12 cellular contexts compared by ENCODE assay signal in genomic region chr12:113088971-113089756, GRCh38. TPM values are rescaled to one million over a fixed set of nuclear protein-coding genes. Genes with fewer than 3 reads are reported as not detected.
DNase-seq lines count a peak whose midpoint lies in the region; ATAC-seq and TF ChIP-seq lines count a peak whose summit lies in the region.
"Had no signal": no experiment of that assay in that cellular context is flagged by ENCODE, and none has a peak within 500 bp of the region (broad histone marks: within the 10 kb centered on the region; RNA-seq: fewer than 3 reads in every experiment).

No MANE protein-coding gene starts in this region.

- TF ChIP-seq CTCF in GM06990 (IDR thresholded peaks at IDR 0.05; ENCODE audit: insufficient read depth, low read length, poor library complexity, severe bottlenecking) (no peak), CD14-positive monocyte (IDR thresholded peaks at IDR 0.05) (no peak)

- peaks cover 0 to 5% (median 0%) of the 10 kb centered on the region in 7 donors for H3K9me3 Mint-ChIP-seq in CD14-positive monocyte
- H3K9me3 Mint-ChIP-seq: GM23338 had no signal

- H3K9me3 ChIP-seq in right cardiac atrium (ENCODE audit: control insufficient read depth, low read length), result no peaks in the 10 kb centered on the region
- H3K9me3 ChIP-seq: colonic mucosa, heart right ventricle had no signal

- DNase-seq in GM06990 (ENCODE audit: extremely low read depth, insufficient read length), result peak; percentile 68
- DNase-seq in activated CD4-positive, CD25-positive, alpha-beta regulatory T cell (lab: John Stamatoyannopoulos, UW), result peak in 3 of 4 experiments; percentile 13 to 43 (median 35)
- DNase-seq in activated gamma-delta T cell treated with anti-CD3 and anti-CD28 coated beads, Interleukin-2, amount 50 U/mL, for 16 hours (ENCODE audit: low read depth), result peak; percentile 31
- peak; percentile 68 to 74 for DNase-seq in stimulated activated CD4-positive, alpha-beta T cell treated with anti-CD3 and anti-CD28 coated beads, Interleukin-2, amount 100 ng/mL, for 24 hours
- DNase-seq in CD14-positive monocyte (ENCODE audit: low spot score), result no peak
- DNase-seq in right cardiac atrium, result no peak
- no peak for DNase-seq in NCI-H128 (lab: John Stamatoyannopoulos, UW; ENCODE audit: unreplicated experiment)
- DNase-seq: colonic mucosa, heart right ventricle, T1000 had no signal

- no peaks in the 10 kb centered on the region for H3K36me3 ChIP-seq in GM06990 (ENCODE audit: control insufficient read depth, insufficient read depth, low read length)
- H3K36me3 ChIP-seq: colonic mucosa, heart right ventricle had no signal

- H3K4me3 ChIP-seq in GM06990 (replicated peaks; ENCODE audit: low read depth, low read length) (no peak overlapping the region), right cardiac atrium (ENCODE audit: low read length) (no peak overlapping the region)
- H3K4me3 ChIP-seq: colonic mucosa, GM23338, heart right ventricle had no signal

- intact Hi-C loops in CD14-positive monocyte (cut with micrococcal nuclease) (no loop called here), right cardiac atrium (cut with DNase I) (no loop called here)

- H3K27ac Mint-ChIP-seq in CD14-positive monocyte, result peak overlapping the region in 2 of 7 donors; percentile 26 to 34
- H3K27ac Mint-ChIP-seq: GM23338 had no signal

- H3K27me3 Mint-ChIP-seq in CD14-positive monocyte (ENCODE audit: low read depth in 3 of 3), result peaks cover 27 to 54% (median 36%) of the 10 kb centered on the region in 3 donors

- H3K36me3 Mint-ChIP-seq in CD14-positive monocyte, result no peaks in the 10 kb centered on the region

- ATAC-seq in right cardiac atrium (no peak), HG03025 (IDR thresholded peaks at IDR 0.05; ENCODE audit: low FRiP score, unreplicated experiment) (no peak)
- ATAC-seq: GM23338, heart right ventricle had no signal

- 75% methylated on average over 13 of the region's 13 CpGs for WGBS in right cardiac atrium

- peaks cover 13% of the 10 kb centered on the region for H3K4me1 Mint-ChIP-seq in CD14-positive monocyte

- H3K27me3 ChIP-seq in GM06990 (replicated peaks; ENCODE audit: control insufficient read depth, insufficient read depth, low read length) (no peaks in the 10 kb centered on the region), right cardiac atrium (ENCODE audit: control insufficient read depth, insufficient read depth) (no peaks in the 10 kb centered on the region)
- H3K27me3 ChIP-seq: colonic mucosa had no signal

- no peak overlapping the region for H3K27ac ChIP-seq in right cardiac atrium (ENCODE audit: low read length)
- H3K27ac ChIP-seq: colonic mucosa, heart right ventricle had no signal

- no peak overlapping the region for H3K4me3 Mint-ChIP-seq in CD14-positive monocyte
- H3K4me3 Mint-ChIP-seq: GM23338 had no signal

- H3K4me1 ChIP-seq in right cardiac atrium (ENCODE audit: control insufficient read depth, insufficient read depth, low read length), result no peaks in the 10 kb centered on the region

RNA-seq across cellular contexts. Expression of gene DTX1, which starts 32.6 kb away (rescaled TPM):
- polyA plus RNA-seq in CD14-positive monocyte, result under 1 TPM in 1 of 2 donors, not detected in 1; 0.04 TPM
- total RNA-seq in right cardiac atrium, result 1 to 10 TPM; 2.0 to 4.9 (median 3.9) TPM
- 1.2 TPM for polyA plus RNA-seq in right cardiac atrium

RNA-seq across cellular contexts. Expression of gene RASAL1, which starts 46.4 kb away (rescaled TPM):
- polyA plus RNA-seq in CD14-positive monocyte (not detected), right cardiac atrium (not detected)
- total RNA-seq in right cardiac atrium, result not detected
- total RNA-seq: heart right ventricle had no signal
- polyA plus RNA-seq: heart right ventricle had no signal

Comparison
In these comparisons a context has a peak if more than half of its experiments do, and no peak if none do; other contexts are left out.
1. DNase-seq: peak in GM06990 (single experiment), activated CD4-positive, CD25-positive, alpha-beta regulatory T cell (3 of 4), activated gamma-delta T cell treated with anti-CD3 and anti-CD28 coated beads, Interleukin-2, amount 50 U/mL, for 16 hours (single experiment) and stimulated activated CD4-positive, alpha-beta T cell treated with anti-CD3 and anti-CD28 coated beads, Interleukin-2, amount 100 ng/mL, for 24 hours (2 of 2); none in CD14-positive monocyte (single experiment), right cardiac atrium (0 of 3) and NCI-H128 (single experiment).